ENCODE assay signal across 21 cellular contexts in genomic region chr11:33667819-33668467, GRCh38. TPM values are rescaled to one million over a fixed set of nuclear protein-coding genes. Genes with fewer than 3 reads are reported as not detected.
"Had no signal": no experiment of that assay in that cellular context is flagged by ENCODE, and none has a peak within 500 bp of the region (broad histone marks: within the 10 kb centered on the region; RNA-seq: fewer than 3 reads in every experiment).

No MANE protein-coding gene starts in this region.

- H3K4me1 Mint-ChIP-seq: activated naive CD4-positive, alpha-beta T cell treated with anti-CD3 and anti-CD28 coated beads, Interleukin-2, amount 10 ng/mL, durations not matched to agents 7 days and 5 days had no signal

- H3K27ac ChIP-seq: body of pancreas, esophagus muscularis mucosa, heart left ventricle, pancreas, skin epidermis, tibial artery had no signal

- H3K4me1 ChIP-seq: body of pancreas, esophagus muscularis mucosa, heart left ventricle, pancreas, tibial artery had no signal

- H3K36me3 ChIP-seq: esophagus muscularis mucosa, heart left ventricle, pancreas, tibial artery had no signal

- DNase-seq: activated CD4-positive, alpha-beta T cell treated with anti-CD3 and anti-CD28 coated beads, Interleukin-2, amount 10 ng/mL, durations not matched to agents 24 days and 14 days; activated naive CD4-positive, alpha-beta T cell treated with anti-CD3 and anti-CD28 coated beads, Interleukin-2, amount 10 ng/mL, durations not matched to agents 7 days and 5 days; body of pancreas; cerebellar nuclear complex; effector memory CD8-positive, alpha-beta T cell; foreskin melanocyte; heart left ventricle; kidney; left ventricle myocardium superior; mesendoderm; pancreas; tibial artery had no signal

- ATAC-seq: body of pancreas; effector memory CD8-positive, alpha-beta T cell; heart left ventricle; left ventricle myocardium superior; pancreas; SK-N-SH treated with all-trans-retinoic acid at 6 μM for 48 hours had no signal

- H3K36me3 Mint-ChIP-seq: activated naive CD4-positive, alpha-beta T cell treated with anti-CD3 and anti-CD28 coated beads, Interleukin-2, amount 10 ng/mL, durations not matched to agents 7 days and 5 days had no signal

- H3K4me3 Mint-ChIP-seq: activated CD4-positive, alpha-beta T cell treated with anti-CD3 and anti-CD28 coated beads, Interleukin-2, amount 10 ng/mL, durations not matched to agents 24 days and 14 days; activated naive CD4-positive, alpha-beta T cell treated with anti-CD3 and anti-CD28 coated beads, Interleukin-2, amount 10 ng/mL, durations not matched to agents 7 days and 5 days; dendritic cell treated with granulocyte-macrophage colony-stimulating factor and Interleukin-4, amounts not matched to agents 40 ng/mL and 50 ng/mL, for 4 days; effector memory CD8-positive, alpha-beta T cell; T-helper 1 cell treated with Interleukin-12 subunit alpha and Interleukin-12 subunit beta and Interleukin-4 antibody, amounts not matched to agents 30 μg/mL and 1 μg/mL, for 36 hours had no signal

- H3K9me3 Mint-ChIP-seq: activated CD4-positive, alpha-beta T cell treated with anti-CD3 and anti-CD28 coated beads, Interleukin-2, amount 10 ng/mL, durations not matched to agents 24 days and 14 days; activated naive CD4-positive, alpha-beta T cell treated with anti-CD3 and anti-CD28 coated beads, Interleukin-2, amount 10 ng/mL, durations not matched to agents 7 days and 5 days; activated T-helper 2 cell treated with anti-CD3 and anti-CD28 coated beads, Interferon-gamma antibody, Interleukin-2, Interleukin-4, amounts not matched to agents 10 μg/mL and 5 μg/mL and 100 μg/mL, durations not matched to agents 14 hours and 24 hours and 36 hours; dendritic cell treated with granulocyte-macrophage colony-stimulating factor and Interleukin-4, amounts not matched to agents 40 ng/mL and 50 ng/mL, for 4 days; effector memory CD8-positive, alpha-beta T cell; T-helper 1 cell treated with Interleukin-12 subunit alpha and Interleukin-12 subunit beta and Interleukin-4 antibody, amounts not matched to agents 30 μg/mL and 1 μg/mL, for 36 hours had no signal

- H3K27me3 ChIP-seq: body of pancreas, heart left ventricle, pancreas had no signal

- H3K27ac Mint-ChIP-seq: activated CD4-positive, alpha-beta T cell treated with anti-CD3 and anti-CD28 coated beads, Interleukin-2, amount 10 ng/mL, durations not matched to agents 24 days and 14 days; activated naive CD4-positive, alpha-beta T cell treated with anti-CD3 and anti-CD28 coated beads, Interleukin-2, amount 10 ng/mL, durations not matched to agents 7 days and 5 days; activated T-helper 2 cell treated with anti-CD3 and anti-CD28 coated beads, Interferon-gamma antibody, Interleukin-2, Interleukin-4, amounts not matched to agents 10 μg/mL and 5 μg/mL and 100 μg/mL, durations not matched to agents 14 hours and 24 hours and 36 hours; dendritic cell treated with granulocyte-macrophage colony-stimulating factor and Interleukin-4, amounts not matched to agents 40 ng/mL and 50 ng/mL, for 4 days; effector memory CD8-positive, alpha-beta T cell; T-helper 1 cell treated with Interleukin-12 subunit alpha and Interleukin-12 subunit beta and Interleukin-4 antibody, amounts not matched to agents 30 μg/mL and 1 μg/mL, for 36 hours had no signal

- H3K9me3 ChIP-seq: body of pancreas, esophagus muscularis mucosa, heart left ventricle, pancreas, tibial artery had no signal

- H3K4me3 ChIP-seq: body of pancreas, esophagus muscularis mucosa, heart left ventricle, pancreas, skin epidermis, tibial artery had no signal

- H3K27me3 Mint-ChIP-seq: activated CD4-positive, alpha-beta T cell treated with anti-CD3 and anti-CD28 coated beads, Interleukin-2, amount 10 ng/mL, durations not matched to agents 24 days and 14 days had no signal

RNA-seq across cellular contexts. Expression of gene C11orf91, which starts 32.7 kb away (rescaled TPM):
- total RNA-seq: activated CD8-positive, alpha-beta memory T cell treated with anti-CD3 and anti-CD28 coated beads for 36 hours; activated T-helper 2 cell treated with anti-CD3 and anti-CD28 coated beads, Interferon-gamma antibody, Interleukin-2, Interleukin-4, amounts not matched to agents 10 μg/mL and 5 μg/mL and 100 μg/mL, durations not matched to agents 14 hours and 24 hours and 36 hours; body of pancreas; esophagus muscularis mucosa; kidney; left ventricle myocardium superior; renal cortical epithelial cell had no signal
- polyA plus RNA-seq: heart left ventricle, neural cell had no signal
